23 cellular contexts compared by ENCODE assay signal in genomic region chr6:108982154-108983113, GRCh38.
"Had no signal": no experiment of that assay in that cellular context is flagged by ENCODE, and none has a peak within 500 bp of the region (broad histone marks: within the 10 kb centered on the region; RNA-seq: fewer than 3 reads in every experiment).

No MANE protein-coding gene starts in this region.

- H3K36me3 ChIP-seq: ovary had no signal

- H3K27me3 ChIP-seq: left lung, ovary, stomach, thyroid gland, upper lobe of right lung had no signal

- H3K27me3 Mint-ChIP-seq: activated B cell treated with CpG ODN at 0.5 μM for 24 hours; activated CD8-positive, alpha-beta T cell treated with anti-CD3 and anti-CD28 coated beads for 36 hours; effector memory CD8-positive, alpha-beta T cell; progenitor cell of endocrine pancreas; stimulated activated naive B cell treated with anti-CD40 and anti-IgM and Interleukin-4, amounts not matched to agents 10 μg/mL and 1 μg/mL and 100 μg/mL, for 72 hours had no signal

- H3K4me1 Mint-ChIP-seq: activated B cell treated with CpG ODN at 0.5 μM for 24 hours; nephron progenitor cell; stimulated activated naive B cell treated with anti-CD40 and anti-IgM and Interleukin-4, amounts not matched to agents 10 μg/mL and 1 μg/mL and 100 μg/mL, for 72 hours had no signal

- ATAC-seq: activated CD8-positive, alpha-beta T cell treated with anti-CD3 and anti-CD28 coated beads for 36 hours; activated naive CD4-positive, alpha-beta T cell treated with anti-CD3 and anti-CD28 coated beads, Interleukin-2, amount 50 U/mL, for 72 hours; effector memory CD8-positive, alpha-beta T cell; left lung; stimulated activated naive B cell treated with anti-CD40 and anti-IgM and Interleukin-4, amounts not matched to agents 10 μg/mL and 1 μg/mL and 100 μg/mL, for 72 hours; upper lobe of right lung had no signal

- H3K27ac Mint-ChIP-seq: activated B cell treated with CpG ODN at 0.5 μM for 24 hours; activated CD8-positive, alpha-beta T cell treated with anti-CD3 and anti-CD28 coated beads for 36 hours; activated naive CD4-positive, alpha-beta T cell treated with anti-CD3 and anti-CD28 coated beads, Interleukin-2, amount 50 U/mL, for 72 hours; activated T-helper 2 cell treated with anti-CD3 and anti-CD28 coated beads, Interferon-gamma antibody, Interleukin-2, Interleukin-4, amounts not matched to agents 10 μg/mL and 5 μg/mL and 100 μg/mL, durations not matched to agents 14 hours and 24 hours and 36 hours; effector memory CD8-positive, alpha-beta T cell; nephron progenitor cell; progenitor cell of endocrine pancreas; stimulated activated naive B cell treated with anti-CD40 and anti-IgM and Interleukin-4, amounts not matched to agents 10 μg/mL and 1 μg/mL and 100 μg/mL, for 72 hours had no signal

- H3K4me3 Mint-ChIP-seq: activated B cell treated with CpG ODN at 0.5 μM for 24 hours; activated CD8-positive, alpha-beta T cell treated with anti-CD3 and anti-CD28 coated beads for 36 hours; effector memory CD8-positive, alpha-beta T cell; nephron progenitor cell; stimulated activated naive B cell treated with anti-CD40 and anti-IgM and Interleukin-4, amounts not matched to agents 10 μg/mL and 1 μg/mL and 100 μg/mL, for 72 hours had no signal

- DNase-seq: activated B cell treated with CpG ODN at 0.5 μM for 24 hours; activated CD4-positive, alpha-beta T cell treated with anti-CD3 and anti-CD28 coated beads, Interleukin-2, amount 50 U/mL, for 1 hour; activated CD8-positive, alpha-beta T cell treated with anti-CD3 and anti-CD28 coated beads for 36 hours; activated naive CD4-positive, alpha-beta T cell; activated T-cell treated with anti-CD3 and anti-CD28 coated beads, Interleukin-2, amount 50 U/mL, for 48 hours; anterior cingulate cortex; effector memory CD8-positive, alpha-beta T cell; head of caudate nucleus; left lung; mammary epithelial cell; nephron progenitor cell; ovary; retina; stimulated activated CD4-positive, alpha-beta T cell treated with anti-CD3 and anti-CD28 coated beads, Interleukin-15, amount 100 ng/mL, for 24 hours; stimulated activated CD4-positive, alpha-beta T cell treated with anti-CD3 and anti-CD28 coated beads, Interleukin-2, amount 100 ng/mL, for 24 hours; stimulated activated naive B cell treated with anti-CD40 and anti-IgM and Interleukin-4, amounts not matched to agents 10 μg/mL and 1 μg/mL and 100 μg/mL, for 72 hours; stomach; T-helper 2 cell; thyroid gland; upper lobe of right lung had no signal

- H3K27ac ChIP-seq: left lung, ovary, stomach, thyroid gland, upper lobe of right lung had no signal

- H3K9me3 Mint-ChIP-seq: activated T-helper 2 cell treated with anti-CD3 and anti-CD28 coated beads, Interferon-gamma antibody, Interleukin-2, Interleukin-4, amounts not matched to agents 10 μg/mL and 5 μg/mL and 100 μg/mL, durations not matched to agents 14 hours and 24 hours and 36 hours had no signal

- H3K9me3 ChIP-seq: ovary, thyroid gland, upper lobe of right lung had no signal

- H3K4me1 ChIP-seq: thyroid gland, upper lobe of right lung had no signal

- H3K4me3 ChIP-seq: left lung, ovary, stomach, thyroid gland, upper lobe of right lung had no signal
